Comparison of ENCODE assay signal across 17 cellular contexts in the genomic region with DNA sequence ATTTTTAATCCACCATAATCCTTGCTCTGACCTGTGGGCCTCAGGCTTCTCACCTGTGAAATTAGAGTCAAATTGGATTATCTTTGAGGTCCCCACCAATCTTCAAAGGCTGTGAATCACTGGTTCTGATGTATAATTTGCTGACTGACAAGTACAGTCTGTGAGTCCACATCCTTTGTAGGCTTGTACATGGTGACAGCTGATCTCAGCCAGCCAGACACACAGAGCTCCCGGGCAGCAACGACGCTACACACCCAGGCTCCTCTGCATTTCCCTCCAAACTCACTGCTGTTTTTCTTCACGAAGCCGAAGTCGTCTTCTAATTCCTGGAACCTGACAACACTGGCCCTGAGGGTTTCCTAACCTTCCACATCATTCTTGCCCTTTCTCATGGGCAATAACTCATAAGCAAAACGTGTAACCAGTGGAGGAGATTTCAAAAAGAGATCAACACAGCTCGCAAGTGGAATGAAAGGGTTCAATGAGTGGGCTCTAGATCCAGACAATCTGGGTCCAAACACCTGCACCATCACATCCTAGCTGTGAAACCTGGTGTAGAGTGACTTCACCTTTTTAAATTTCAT. TPM values are rescaled to one million over a fixed set of nuclear protein-coding genes. Genes with fewer than 3 reads are reported as not detected.
A peak's percentile ranks its signal among the peaks of the same experiment; 100 is the strongest.
DNase-seq lines count a peak whose midpoint lies in the region; ATAC-seq, FAIRE-seq and TF ChIP-seq lines count a peak whose summit lies in the region.
"Had no signal": no experiment of that assay in that cellular context is flagged by ENCODE, and none has a peak within 500 bp of the region (broad histone marks: within the 10 kb centered on the region; RNA-seq: fewer than 3 reads in every experiment).

No MANE protein-coding gene starts in this region.

- 23% methylated on average over 8 of the region's 8 CpGs for WGBS in K562 (ENCODE audit: insufficient coverage, low coverage, missing lambda C conversion rate)
- WGBS in thyroid gland, 2 donors: 91 to 93% methylated on average over 8 of the region's 8 CpGs
- 86% methylated on average over 8 of the region's 8 CpGs for WGBS in HepG2 (ENCODE audit: low lambda C conversion rate)

- no peak for TF ChIP-seq CTCF in K562 (IDR thresholded peaks at IDR 0.05 in 2 of 3, conservative IDR thresholded peaks at IDR 0.05 in 1 of 3; ENCODE audit: insufficient read depth in 2 of 3, low read depth in 1 of 3, low read length in 3 of 3)
- TF ChIP-seq CTCF in osteocyte (IDR thresholded peaks at IDR 0.05): no peak
- no peak for TF ChIP-seq CTCF in thyroid gland (IDR thresholded peaks at IDR 0.05)
- no peak for TF ChIP-seq CTCF in HepG2 (CRISPR knock-in tag; IDR thresholded peaks at IDR 0.05)

- H3K27me3 Mint-ChIP-seq in osteocyte (ENCODE audit: unreplicated experiment): no peaks in the 10 kb centered on the region

- H3K9me1 ChIP-seq in K562 (ENCODE audit: control insufficient read depth, insufficient read depth, low read length): no peaks in the 10 kb centered on the region

- ATAC-seq in K562 (no peak), HepG2 (no peak; the same call in 2 of the 3 replicates)

- DNase-seq in G401 (ENCODE audit: low spot score): peak; percentile 18
- no peak for DNase-seq in K562 (ENCODE audit: extremely low read depth in 1 of 4, low spot score in 3 of 4)
- peak; percentile 62 for DNase-seq in islet precursor cell
- DNase-seq in osteocyte (ENCODE audit: extremely low spot score, unreplicated experiment): no peak
- no peak for DNase-seq in thyroid gland
- no peak for DNase-seq in mucosa of gallbladder (ENCODE audit: low spot score)
- DNase-seq in HepG2 (ENCODE audit: low spot score): no peak
- no peak for DNase-seq in NK-92 (lab: John Stamatoyannopoulos, UW; ENCODE audit: unreplicated experiment)
- DNase-seq: 8988T; AML-193; Calu3; CD4-positive, CD25-positive, alpha-beta regulatory T cell; DMS 273 treated with DMSO at 0.1 percent for 48 hours; HCEC 1CT had no signal

- TF ChIP-seq EP300 in K562 (IDR thresholded peaks at IDR 0.05; ENCODE audit: low read length) (no peak), HepG2 (IDR thresholded peaks at IDR 0.05; ENCODE audit: low read depth in 2 of 2, low read length in 2 of 2) (no peak), HepG2 (CRISPR knock-in tag; IDR thresholded peaks at IDR 0.05; ENCODE audit: borderline replicate concordance) (no peak)

- H3K27me3 ChIP-seq in K562 (ENCODE audit: control insufficient read depth in 2 of 2, insufficient read depth in 2 of 2, low read length in 2 of 2) (no peaks in the 10 kb centered on the region), thyroid gland (no peaks in the 10 kb centered on the region), HepG2 (ENCODE audit: control insufficient read depth in 1 of 2, insufficient read depth in 2 of 2, low read length in 2 of 2) (no peaks in the 10 kb centered on the region; a peak in 1 of 5 replicates)
- H3K27me3 ChIP-seq: BLaER1 treated with 17β-estradiol and CSF1 and Interleukin-3, amounts not matched to agents 10 nM and 100 nM had no signal

- H4K20me1 ChIP-seq in K562 (replicated peaks; ENCODE audit: control insufficient read depth, insufficient read depth, low read length) (no peaks in the 10 kb centered on the region), HepG2 (ENCODE audit: insufficient read depth, low read length) (no peaks in the 10 kb centered on the region)
- H4K20me1 ChIP-seq: BLaER1 treated with 17β-estradiol and CSF1 and Interleukin-3, amounts not matched to agents 10 nM and 100 nM had no signal

- H3K4me2 ChIP-seq in K562 (ENCODE audit: insufficient read depth, low read length) (no peak overlapping the region), HepG2 (ENCODE audit: low read depth, low read length) (no peak overlapping the region)
- H3K4me2 ChIP-seq: BLaER1 treated with 17β-estradiol and CSF1 and Interleukin-3, amounts not matched to agents 10 nM and 100 nM had no signal

- TF ChIP-seq POLR2A in K562 (conservative IDR thresholded peaks at IDR 0.05): no peak
- TF ChIP-seq POLR2A in thyroid gland (IDR thresholded peaks at IDR 0.05): no peak
- TF ChIP-seq POLR2A in HepG2 (IDR thresholded peaks at IDR 0.05; ENCODE audit: insufficient read depth in 1 of 2, low read depth in 2 of 2, low read length in 2 of 2): no peak

- H3K9me3 Mint-ChIP-seq in osteocyte (ENCODE audit: unreplicated experiment): no peaks in the 10 kb centered on the region
- H3K9me3 Mint-ChIP-seq: CD4-positive, CD25-positive, alpha-beta regulatory T cell had no signal

- H3K27ac Mint-ChIP-seq in osteocyte (ENCODE audit: unreplicated experiment): peak overlapping the region; percentile 84
- H3K27ac Mint-ChIP-seq: CD4-positive, CD25-positive, alpha-beta regulatory T cell had no signal

- H3K9me3 ChIP-seq in K562 (replicated peaks; ENCODE audit: control insufficient read depth, insufficient read depth, low read depth, low read length) (no peaks in the 10 kb centered on the region; the same call in 1 of the 2 replicates), thyroid gland (no peaks in the 10 kb centered on the region), HepG2 (ENCODE audit: low read length) (no peaks in the 10 kb centered on the region)

- H3K4me1 ChIP-seq in K562 (replicated peaks in 1 of 2; ENCODE audit: control insufficient read depth in 2 of 2, insufficient read depth in 2 of 2, low read length in 2 of 2) (peaks cover 0 to 6% of the 10 kb centered on the region in 2 experiments; a peak in 1 of 5 replicates), thyroid gland (peaks cover 0 to 5% of the 10 kb centered on the region in 2 donors), HepG2 (ENCODE audit: insufficient read depth, low read length) (peaks cover 15% of the 10 kb centered on the region)

- no peak overlapping the region for H3K27ac ChIP-seq in K562 (ENCODE audit: extremely low read depth, low read depth, low read length)
- H3K27ac ChIP-seq in thyroid gland: no peak overlapping the region
- no peak overlapping the region for H3K27ac ChIP-seq in HepG2 (ENCODE audit: extremely low read length, insufficient read depth, low read length)
- H3K27ac ChIP-seq: BLaER1 treated with 17β-estradiol and CSF1 and Interleukin-3, amounts not matched to agents 10 nM and 100 nM had no signal

- H3K4me3 ChIP-seq in K562: no peak overlapping the region
- no peak overlapping the region for H3K4me3 ChIP-seq in thyroid gland (replicated peaks in 1 of 3)
- H3K4me3 ChIP-seq in HepG2 (replicated peaks in 1 of 3; ENCODE audit: insufficient read depth in 1 of 3, low read depth in 2 of 3, low read length in 3 of 3): no peak overlapping the region
- H3K4me3 ChIP-seq: BLaER1 treated with 17β-estradiol and CSF1 and Interleukin-3, amounts not matched to agents 10 nM and 100 nM had no signal

- no peak for TF ChIP-seq RAD21 in K562 (CRISPR knock-in tag; conservative IDR thresholded peaks at IDR 0.05 in 1 of 2, IDR thresholded peaks at IDR 0.05 in 1 of 2)
- TF ChIP-seq RAD21 in HepG2 (CRISPR knock-in tag; IDR thresholded peaks at IDR 0.05): no peak

- CTCF ChIA-PET in K562 (lab: Yijun Ruan, JAX; ENCODE audit: low intra/inter-chr PET ratio): no interaction called here
- CTCF ChIA-PET in HepG2 (lab: Yijun Ruan, JAX; ENCODE audit: low intra/inter-chr PET ratio, low total read pairs): no interaction called here

- intact Hi-C loops in K562 (cut with micrococcal nuclease): no loop called here
- intact Hi-C loops in thyroid gland (cut with DNase I): no loop called here
- intact Hi-C loops in HepG2 (cut with micrococcal nuclease; ENCODE audit: unreplicated experiment): no loop called here

- H3K9ac ChIP-seq in K562 (ENCODE audit: insufficient read depth in 1 of 2, low read depth in 2 of 2, low read length in 2 of 2): no peak overlapping the region
- H3K9ac ChIP-seq in HepG2 (ENCODE audit: insufficient read depth, low read depth, low read length): no peak overlapping the region
- H3K9ac ChIP-seq: BLaER1 treated with 17β-estradiol and CSF1 and Interleukin-3, amounts not matched to agents 10 nM and 100 nM had no signal

- POLR2A ChIA-PET in K562 (lab: Yijun Ruan, JAX) (interaction anchor here (0.7 kb wide), 1 partner anchor 533 kb away, joined by 3 read pairs; no protein-coding TSS in a partner anchor), HepG2 (lab: Yijun Ruan, JAX) (interaction anchor here (0.9 kb wide), 1 partner anchor 75 kb away, joined by 3 read pairs; no protein-coding TSS in a partner anchor)

- peaks cover 70% of the 10 kb centered on the region for H3K4me1 Mint-ChIP-seq in osteocyte (ENCODE audit: unreplicated experiment)

- no peaks in the 10 kb centered on the region for H3K36me3 Mint-ChIP-seq in osteocyte (ENCODE audit: unreplicated experiment)
- H3K36me3 Mint-ChIP-seq: CD4-positive, CD25-positive, alpha-beta regulatory T cell had no signal

- no peaks in the 10 kb centered on the region for H3K36me3 ChIP-seq in K562 (ENCODE audit: control insufficient read depth, insufficient read depth, low read length)
- no peaks in the 10 kb centered on the region for H3K36me3 ChIP-seq in thyroid gland
- no peaks in the 10 kb centered on the region for H3K36me3 ChIP-seq in HepG2 (replicated peaks in 1 of 2; ENCODE audit: control insufficient read depth in 1 of 2, insufficient read depth in 2 of 2, low read length in 2 of 2)
- H3K36me3 ChIP-seq: BLaER1 treated with 17β-estradiol and CSF1 and Interleukin-3, amounts not matched to agents 10 nM and 100 nM had no signal

- no peak overlapping the region for H3K4me3 Mint-ChIP-seq in osteocyte (ENCODE audit: unreplicated experiment)
- H3K4me3 Mint-ChIP-seq: CD4-positive, CD25-positive, alpha-beta regulatory T cell had no signal

- H3K79me2 ChIP-seq in K562 (ENCODE audit: control insufficient read depth, insufficient read depth, low read length) (no peaks in the 10 kb centered on the region), HepG2 (ENCODE audit: insufficient read depth, low read length) (no peaks in the 10 kb centered on the region)

- no TSS peak for BruUV-seq in K562 (replicated peaks; lab: Mats Ljungman, UMichigan)
- BruUV-seq in HepG2 (replicated peaks; lab: Mats Ljungman, UMichigan): no TSS peak

- in situ Hi-C loops in G401 (cut with HindIII; ENCODE audit: low sequenced_read_pairs): no loop called here
- in situ Hi-C loops in K562 (cut with MboI): no loop called here
- in situ Hi-C loops in HepG2 (cut with HindIII; ENCODE audit: extremely low pct_ligation_motif_present, low pct_unique_long_range_greater_than_20kb): no loop called here

- FAIRE-seq in K562 (lab: Jason Lieb, UNC): no peak
- FAIRE-seq in HepG2 (lab: Jason Lieb, UNC): no peak
- FAIRE-seq: GM12892, GM19239 had no signal

- H2AFZ ChIP-seq in K562 (ENCODE audit: low read depth, low read length) (peak overlapping the region; percentile 45; the same call in 1 of the 2 replicates), HepG2 (ENCODE audit: low read length) (no peak overlapping the region)

RNA-seq across cellular contexts. Expression of gene EVA1A, which starts 37.9 kb away (rescaled TPM):
- 97.2 and 126 TPM in 2 replicates for total RNA-seq in G401 (2014; rRNA removed; shearing (Covaris generic))
- not detected in 2 replicates for total RNA-seq in K562 (2011; cell fraction: chromatin; rRNA removed; ENCODE audit: low replicate concordance)
- total RNA-seq in K562 (2011; cell fraction: nucleolus; rRNA removed): not detected in 2 replicates
- not detected in 2 replicates for total RNA-seq in K562 (2011; cell fraction: nucleoplasm; rRNA removed)
- total RNA-seq in K562 (2014; rRNA removed): not detected in 2 replicates
- total RNA-seq in K562 (2014; rRNA removed; fragmentation: Illumina TruSeq; extraction: Trizol): not detected in 2 replicates
- not detected in 2 replicates for total RNA-seq in K562 (2015; rRNA removed; fragmentation: Illumina TruSeq; extraction: Trizol)
- total RNA-seq in K562 (2021): not detected in 2 replicates
- not detected in 2 replicates for polyA plus RNA-seq in K562 (2011; rRNA removed)
- polyA plus RNA-seq in K562 (2011; cell fraction: cytosol; rRNA removed): not detected in 2 replicates
- polyA plus RNA-seq in K562 (2011; cell fraction: nucleus; rRNA removed): not detected in 2 replicates
- not detected in 2 replicates for polyA plus RNA-seq in K562 (2012)
- not detected in 2 replicates for polyA plus RNA-seq in K562 (2014; fragmentation: Illumina TruSeq; extraction: Trizol)
- polyA plus RNA-seq in K562 (2014; fragmentation: Nextera tagmentation; extraction: Ambion mirVana): not detected
- not detected in 2 replicates for polyA plus RNA-seq in K562 (2014; rRNA removed)
- polyA minus RNA-seq in K562 (2011; rRNA and poly(A)+ RNA removed): not detected in 2 replicates
- not detected in 2 replicates for polyA minus RNA-seq in K562 (2011; cell fraction: cytosol; rRNA and poly(A)+ RNA removed)
- not detected in 2 replicates for polyA minus RNA-seq in K562 (2011; cell fraction: nucleus; rRNA and poly(A)+ RNA removed)
- 30.7 and 33.5 TPM in 2 replicates for total RNA-seq in osteocyte
- 10 to 100 TPM in 3 of 4 donors, 1 to 10 TPM in 1; 3.6 to 19.8 (median 12.3) TPM for total RNA-seq in thyroid gland
- total RNA-seq in mucosa of gallbladder: 0.43 TPM
- total RNA-seq in HepG2 (2016; rRNA removed; fragmentation: Illumina TruSeq; extraction: Trizol): 55.9 and 57.8 TPM in 2 replicates
- 25.1 and 29.0 TPM in 2 replicates for total RNA-seq in HepG2 (2016; cell fraction: cytosol; rRNA removed; fragmentation: Illumina TruSeq; extraction: Trizol; ENCODE audit: low read depth)
- 52.7 and 57.5 TPM in 2 replicates for total RNA-seq in HepG2 (2016; cell fraction: insoluble cytoplasmic fraction; rRNA removed; fragmentation: Illumina TruSeq; extraction: Trizol)
- total RNA-seq in HepG2 (2016; cell fraction: membrane; rRNA removed; fragmentation: Illumina TruSeq; extraction: Trizol): 48.2 and 58.4 TPM in 2 replicates
- 46.1 and 58.2 TPM in 2 replicates for total RNA-seq in HepG2 (2016; cell fraction: nucleus; rRNA removed; fragmentation: Illumina TruSeq; extraction: Trizol)
- 57.5 and 65.4 TPM in 2 replicates for polyA plus RNA-seq in HepG2 (2011; rRNA removed)
- 53.6 and 68.8 TPM in 2 replicates for polyA plus RNA-seq in HepG2 (2011; cell fraction: cytosol; rRNA removed)
- 77.6 and 80.4 TPM in 2 replicates for polyA plus RNA-seq in HepG2 (2011; cell fraction: nucleus; rRNA removed)
- polyA plus RNA-seq in HepG2 (2012): 44.8 and 48.8 TPM in 2 replicates
- polyA plus RNA-seq in HepG2 (2016; cell fraction: cytosol; fragmentation: Illumina TruSeq; extraction: Trizol; ENCODE audit: low read depth): 23.6 and 36.8 TPM in 2 replicates
- polyA plus RNA-seq in HepG2 (2016; cell fraction: insoluble cytoplasmic fraction; fragmentation: Illumina TruSeq; extraction: Trizol; ENCODE audit: low read depth): 46.2 and 49.2 TPM in 2 replicates
- polyA plus RNA-seq in HepG2 (2016; cell fraction: membrane; fragmentation: Illumina TruSeq; extraction: Trizol; ENCODE audit: low read depth): 37.8 and 44.2 TPM in 2 replicates
- 60.9 and 62.0 TPM in 2 replicates for polyA plus RNA-seq in HepG2 (2016; cell fraction: nucleus; fragmentation: Illumina TruSeq; extraction: Trizol; ENCODE audit: insufficient read depth, low read depth)
- polyA minus RNA-seq in HepG2 (2011; rRNA and poly(A)+ RNA removed; ENCODE audit: low replicate concordance): 186 TPM in 1 of 2 replicates, not detected in the other
- polyA minus RNA-seq in HepG2 (2011; cell fraction: cytosol; rRNA and poly(A)+ RNA removed): 51.4 TPM in 2 replicates
- polyA minus RNA-seq in HepG2 (2011; cell fraction: nucleus; rRNA and poly(A)+ RNA removed): 70.1 and 71.3 TPM in 2 replicates
- total RNA-seq: Calu3; CD4-positive, CD25-positive, alpha-beta regulatory T cell had no signal
- polyA plus RNA-seq: CD4-positive, CD25-positive, alpha-beta regulatory T cell had no signal

RNA-seq across cellular contexts. Expression of gene MRPL19, which starts 47.9 kb away (rescaled TPM):
- 91.3 and 117 TPM in 2 replicates for total RNA-seq in G401 (2014; rRNA removed; shearing (Covaris generic))
- total RNA-seq in K562 (2011; cell fraction: chromatin; rRNA removed; ENCODE audit: low replicate concordance): 9.8 and 24.7 TPM in 2 replicates
- total RNA-seq in K562 (2011; cell fraction: nucleolus; rRNA removed): 15.3 and 20.7 TPM in 2 replicates
- total RNA-seq in K562 (2011; cell fraction: nucleoplasm; rRNA removed): 18.0 and 23.6 TPM in 2 replicates
- 64.3 and 65.9 TPM in 2 replicates for total RNA-seq in K562 (2014; rRNA removed)
- 59.5 and 66.0 TPM in 2 replicates for total RNA-seq in K562 (2014; rRNA removed; fragmentation: Illumina TruSeq; extraction: Trizol)
- 54.3 and 56.3 TPM in 2 replicates for total RNA-seq in K562 (2015; rRNA removed; fragmentation: Illumina TruSeq; extraction: Trizol)
- 61.1 and 68.3 TPM in 2 replicates for total RNA-seq in K562 (2021)
- polyA plus RNA-seq in K562 (2011; rRNA removed): 26.2 and 60.2 TPM in 2 replicates
- polyA plus RNA-seq in K562 (2011; cell fraction: cytosol; rRNA removed): 9.6 and 13.5 TPM in 2 replicates
- polyA plus RNA-seq in K562 (2011; cell fraction: nucleus; rRNA removed): 8.6 and 9.7 TPM in 2 replicates
- polyA plus RNA-seq in K562 (2012): 22.0 and 36.8 TPM in 2 replicates
- polyA plus RNA-seq in K562 (2014; fragmentation: Illumina TruSeq; extraction: Trizol): 42.8 and 50.0 TPM in 2 replicates
- 10 to 100 TPM in 1 of 2 experiments, 1 to 10 TPM in 1; 9.7 to 11.8 TPM for polyA plus RNA-seq in K562 (2014; fragmentation: Nextera tagmentation; extraction: Ambion mirVana)
- 56.1 and 70.0 TPM in 2 replicates for polyA plus RNA-seq in K562 (2014; rRNA removed)
- polyA minus RNA-seq in K562 (2011; rRNA and poly(A)+ RNA removed): 45.2 and 53.2 TPM in 2 replicates
- polyA minus RNA-seq in K562 (2011; cell fraction: cytosol; rRNA and poly(A)+ RNA removed): 10.6 and 24.8 TPM in 2 replicates
- 35.1 and 41.5 TPM in 2 replicates for polyA minus RNA-seq in K562 (2011; cell fraction: nucleus; rRNA and poly(A)+ RNA removed)
- total RNA-seq in osteocyte: 44.8 and 46.6 TPM in 2 replicates
- 10 to 100 TPM; 34.8 to 83.9 (median 57.6) TPM for total RNA-seq in thyroid gland
- 45.4 TPM for total RNA-seq in mucosa of gallbladder
- total RNA-seq in HepG2 (2016; rRNA removed; fragmentation: Illumina TruSeq; extraction: Trizol): 163 and 248 TPM in 2 replicates
- total RNA-seq in HepG2 (2016; cell fraction: cytosol; rRNA removed; fragmentation: Illumina TruSeq; extraction: Trizol; ENCODE audit: low read depth): 60.1 and 62.4 TPM in 2 replicates
- 157 and 259 TPM in 2 replicates for total RNA-seq in HepG2 (2016; cell fraction: insoluble cytoplasmic fraction; rRNA removed; fragmentation: Illumina TruSeq; extraction: Trizol)
- total RNA-seq in HepG2 (2016; cell fraction: membrane; rRNA removed; fragmentation: Illumina TruSeq; extraction: Trizol): 81.7 and 88.8 TPM in 2 replicates
- total RNA-seq in HepG2 (2016; cell fraction: nucleus; rRNA removed; fragmentation: Illumina TruSeq; extraction: Trizol): 77.4 and 86.6 TPM in 2 replicates
- 27.7 and 43.2 TPM in 2 replicates for polyA plus RNA-seq in HepG2 (2011; rRNA removed)
- polyA plus RNA-seq in HepG2 (2011; cell fraction: cytosol; rRNA removed): 22.2 and 26.1 TPM in 2 replicates
- 15.2 and 16.6 TPM in 2 replicates for polyA plus RNA-seq in HepG2 (2011; cell fraction: nucleus; rRNA removed)
- 37.9 and 66.8 TPM in 2 replicates for polyA plus RNA-seq in HepG2 (2012)
- 54.7 and 55.9 TPM in 2 replicates for polyA plus RNA-seq in HepG2 (2016; cell fraction: cytosol; fragmentation: Illumina TruSeq; extraction: Trizol; ENCODE audit: low read depth)
- polyA plus RNA-seq in HepG2 (2016; cell fraction: insoluble cytoplasmic fraction; fragmentation: Illumina TruSeq; extraction: Trizol; ENCODE audit: low read depth): 233 and 251 TPM in 2 replicates
- polyA plus RNA-seq in HepG2 (2016; cell fraction: membrane; fragmentation: Illumina TruSeq; extraction: Trizol; ENCODE audit: low read depth): 56.1 and 61.5 TPM in 2 replicates
- polyA plus RNA-seq in HepG2 (2016; cell fraction: nucleus; fragmentation: Illumina TruSeq; extraction: Trizol; ENCODE audit: insufficient read depth, low read depth): 72.7 and 74.8 TPM in 2 replicates
- 14.2 and 34.0 TPM in 2 replicates for polyA minus RNA-seq in HepG2 (2011; rRNA and poly(A)+ RNA removed; ENCODE audit: low replicate concordance)
- polyA minus RNA-seq in HepG2 (2011; cell fraction: cytosol; rRNA and poly(A)+ RNA removed): 30.5 and 33.6 TPM in 2 replicates
- 101 and 126 TPM in 2 replicates for polyA minus RNA-seq in HepG2 (2011; cell fraction: nucleus; rRNA and poly(A)+ RNA removed)

Comparison
In these comparisons a context has a peak if more than half of its experiments do, and no peak if none do; other contexts are left out.
1. DNase-seq: peak in G401 (single experiment) and islet precursor cell (single experiment); none in K562 (0 of 4), osteocyte (single experiment), thyroid gland (0 of 2), mucosa of gallbladder (single experiment), HepG2 (single experiment) and NK-92 (single experiment).